ENCODE assay signal across 21 cellular contexts in genomic region chr1:80629304-80629837, GRCh38.
DNase-seq lines count a peak whose midpoint lies in the region; ATAC-seq and TF ChIP-seq lines count a peak whose summit lies in the region.
"Had no signal": no experiment of that assay in that cellular context is flagged by ENCODE, and none has a peak within 500 bp of the region (broad histone marks: within the 10 kb centered on the region; RNA-seq: fewer than 3 reads in every experiment).

No MANE protein-coding gene starts in this region.

- CTCF ChIA-PET in PC-9 (lab: Charles Lee), result no interaction called here

- no peak overlapping the region for H3K4me2 ChIP-seq in PC-9

- intact Hi-C loops in PC-9 (cut with micrococcal nuclease; ENCODE audit: unreplicated experiment), result no loop called here

- DNase-seq in PC-9 (no peak), upper lobe of left lung (no peak), kidney tubule cell (ENCODE audit: low spot score) (no peak)
- DNase-seq: activated CD4-positive, alpha-beta T cell treated with anti-CD3 and anti-CD28 coated beads for 1 hour; activated naive CD4-positive, alpha-beta T cell treated with anti-CD3 and anti-CD28 coated beads, Interleukin-2, amount 50 U/mL, for 16 hours; activated T-cell treated with anti-CD3 and anti-CD28 coated beads, Interleukin-2, amount 50 U/mL, for 72 hours; anterior cingulate cortex; caudate nucleus; dermis blood vessel endothelial cell; H9; immature natural killer cell; NCI-H1417; NCI-H510A treated with DMSO at 0.1 percent for 48 hours; psoas muscle had no signal

- H2AFZ ChIP-seq in PC-9, result peak overlapping the region; percentile 26; the same call in 1 of the 2 replicates

- H3K9me2 ChIP-seq in PC-9 (ENCODE audit: insufficient read depth), result no peaks in the 10 kb centered on the region; the same call in 1 of the 2 replicates

- no peak overlapping the region for H3K4me3 ChIP-seq in PC-9
- no peak overlapping the region for H3K4me3 ChIP-seq in upper lobe of left lung
- H3K4me3 ChIP-seq: psoas muscle, thoracic aorta had no signal

- H3K79me2 ChIP-seq in PC-9 (ENCODE audit: low read depth), result no peaks in the 10 kb centered on the region

- H3F3A ChIP-seq in PC-9 (ENCODE audit: insufficient read depth, low read depth), result no peaks in the 10 kb centered on the region

- H3K27ac ChIP-seq in PC-9 (no peak overlapping the region), upper lobe of left lung (no peak overlapping the region)
- H3K27ac ChIP-seq: HL-60, psoas muscle, thoracic aorta had no signal

- WGBS in upper lobe of left lung, 2 donors, result 82 to 83% methylated on average over 3 of the region's 3 CpGs

- no peak for TF ChIP-seq POLR2A in upper lobe of left lung (IDR thresholded peaks at IDR 0.05)

- H3K27me3 ChIP-seq in PC-9 (ENCODE audit: insufficient read depth, low read depth) (no peaks in the 10 kb centered on the region), upper lobe of left lung (no peaks in the 10 kb centered on the region)

- H3K4me1 ChIP-seq in PC-9 (replicated peaks; ENCODE audit: insufficient read depth) (peaks cover 6% of the 10 kb centered on the region; the same call in 1 of the 2 replicates), upper lobe of left lung (no peaks in the 10 kb centered on the region)
- H3K4me1 ChIP-seq: psoas muscle had no signal

- no TSS peak for BruUV-seq in PC-9 (replicated peaks; lab: Mats Ljungman, UMichigan)

- ATAC-seq in GM18909 (IDR thresholded peaks at IDR 0.05; ENCODE audit: poor library complexity, unreplicated experiment) (peak; percentile 86), GM21717 (IDR thresholded peaks at IDR 0.05; ENCODE audit: unreplicated experiment) (peak; percentile 79), HG03025 (IDR thresholded peaks at IDR 0.05; ENCODE audit: low FRiP score, unreplicated experiment) (peak; percentile 52), upper lobe of left lung (ENCODE audit: low FRiP score in 2 of 2) (no peak), GM19397 (IDR thresholded peaks at IDR 0.05; ENCODE audit: unreplicated experiment) (no peak)
- ATAC-seq: activated T-cell treated with anti-CD3 and anti-CD28 coated beads, Interleukin-2, amount 50 U/mL, for 72 hours; psoas muscle; stimulated activated memory B cell treated with anti-CD40 and anti-IgM and Interleukin-4, amounts not matched to agents 10 μg/mL and 1 μg/mL and 100 μg/mL, for 72 hours had no signal

- no peaks in the 10 kb centered on the region for H3K9me3 ChIP-seq in PC-9 (ENCODE audit: insufficient read depth, low read depth)
- no peaks in the 10 kb centered on the region for H3K9me3 ChIP-seq in upper lobe of left lung
- H3K9me3 ChIP-seq: psoas muscle, thoracic aorta had no signal

- H3K36me3 ChIP-seq in PC-9 (ENCODE audit: low read depth) (no peaks in the 10 kb centered on the region), upper lobe of left lung (no peaks in the 10 kb centered on the region)
- H3K36me3 ChIP-seq: thoracic aorta had no signal

- no peaks in the 10 kb centered on the region for H4K20me1 ChIP-seq in PC-9 (ENCODE audit: insufficient read depth)

- TF ChIP-seq EP300 in upper lobe of left lung (IDR thresholded peaks at IDR 0.05), result no peak

- POLR2A ChIA-PET in PC-9 (lab: Charles Lee; ENCODE audit: unreplicated experiment), result no interaction called here

- TF ChIP-seq CTCF in PC-9 (conservative IDR thresholded peaks at IDR 0.05) (no peak), upper lobe of left lung (IDR thresholded peaks at IDR 0.05) (no peak)

Comparison
In these comparisons a context has a peak if more than half of its experiments do, and no peak if none do; other contexts are left out.
1. ATAC-seq: peak in GM18909 (single experiment), GM21717 (single experiment) and HG03025 (single experiment); none in upper lobe of left lung (0 of 2) and GM19397 (single experiment).